In genomic region chr11:33942954-33943353, GRCh38 we compare ENCODE assay signal across 8 cellular contexts. TPM values are rescaled to one million over a fixed set of nuclear protein-coding genes. Genes with fewer than 3 reads are reported as not detected.
DNase-seq lines count a peak whose midpoint lies in the region; ATAC-seq and TF ChIP-seq lines count a peak whose summit lies in the region.

No MANE protein-coding gene starts in this region.

- ATAC-seq in HG02571 (IDR thresholded peaks at IDR 0.05; ENCODE audit: unreplicated experiment) (peak; percentile 57), natural killer cell (no peak), GM18520 (IDR thresholded peaks at IDR 0.05; ENCODE audit: unreplicated experiment) (no peak)
- no peak for ATAC-seq in activated naive CD8-positive, alpha-beta T cell treated with anti-CD3 and anti-CD28 coated beads, Interleukin-2, amount 50 U/mL, for 24 hours

- no peak overlapping the region for H3K27ac Mint-ChIP-seq in natural killer cell
- no peak overlapping the region for H3K27ac Mint-ChIP-seq in activated naive CD8-positive, alpha-beta T cell treated with anti-CD3 and anti-CD28 coated beads, Interleukin-2, amount 50 U/mL, for 24 hours

- intact Hi-C loops in natural killer cell (cut with micrococcal nuclease): no loop called here

- TF ChIP-seq CTCF in GM10248 (IDR thresholded peaks at IDR 0.05; ENCODE audit: control extremely low read depth, extremely low read depth, low read depth, missing control alignments) (no peak), natural killer cell (IDR thresholded peaks at IDR 0.05) (no peak)

- H3K4me1 Mint-ChIP-seq in natural killer cell: no peaks in the 10 kb centered on the region
- peaks cover 8% of the 10 kb centered on the region for H3K4me1 Mint-ChIP-seq in activated naive CD8-positive, alpha-beta T cell treated with anti-CD3 and anti-CD28 coated beads, Interleukin-2, amount 50 U/mL, for 24 hours

- no peaks in the 10 kb centered on the region for H3K36me3 Mint-ChIP-seq in natural killer cell
- H3K36me3 Mint-ChIP-seq in activated naive CD8-positive, alpha-beta T cell treated with anti-CD3 and anti-CD28 coated beads, Interleukin-2, amount 50 U/mL, for 24 hours (ENCODE audit: low read depth): no peaks in the 10 kb centered on the region

- no peak overlapping the region for H3K4me3 Mint-ChIP-seq in natural killer cell
- H3K4me3 Mint-ChIP-seq in activated naive CD8-positive, alpha-beta T cell treated with anti-CD3 and anti-CD28 coated beads, Interleukin-2, amount 50 U/mL, for 24 hours: no peak overlapping the region

- H3K27me3 Mint-ChIP-seq in natural killer cell (ENCODE audit: low read depth in 2 of 2): peaks cover 3 to 10% of the 10 kb centered on the region in 2 donors
- H3K27me3 Mint-ChIP-seq in activated naive CD8-positive, alpha-beta T cell treated with anti-CD3 and anti-CD28 coated beads, Interleukin-2, amount 50 U/mL, for 24 hours: peaks cover 4% of the 10 kb centered on the region

- CTCF ChIA-PET in GM10248 (lab: Yijun Ruan, JAX): interaction anchor here (0.8 to 1.9 kb wide), 6 partner anchors 19 to 85 kb away, joined by 3 to 8 read pairs (median 6); no protein-coding TSS in a partner anchor

- DNase-seq in GM10248 (ENCODE audit: extremely low spot score) (peak; percentile 75), amniotic epithelial cell (ENCODE audit: low read depth) (peak; percentile 55), myocyte (ENCODE audit: low read depth) (peak; percentile 75), natural killer cell (no peak), NCI-H1092 (lab: John Stamatoyannopoulos, UW) (no peak)
- no peak for DNase-seq in activated naive CD8-positive, alpha-beta T cell treated with anti-CD3 and anti-CD28 coated beads, Interleukin-2, amount 50 U/mL, for 24 hours

- H3K9me3 Mint-ChIP-seq in natural killer cell: no peaks in the 10 kb centered on the region
- no peaks in the 10 kb centered on the region for H3K9me3 Mint-ChIP-seq in activated naive CD8-positive, alpha-beta T cell treated with anti-CD3 and anti-CD28 coated beads, Interleukin-2, amount 50 U/mL, for 24 hours

- POLR2A ChIA-PET in GM10248 (lab: Yijun Ruan, JAX): no interaction called here

RNA-seq across cellular contexts. Expression of gene LMO2, which starts 51.1 kb away (rescaled TPM):
- total RNA-seq in myocyte (8.5 and 10.6 TPM in 2 replicates), natural killer cell (1 to 10 TPM; 2.8 to 9.6 (median 5.6) TPM)
- polyA plus RNA-seq in myocyte (2012): 1.3 TPM

Comparison
In these comparisons a context has a peak if more than half of its experiments do, and no peak if none do; other contexts are left out.
1. DNase-seq: peak in GM10248 (single experiment), amniotic epithelial cell (single experiment) and myocyte (single experiment); none in natural killer cell (single experiment), NCI-H1092 (single experiment) and activated naive CD8-positive, alpha-beta T cell treated with anti-CD3 and anti-CD28 coated beads, Interleukin-2, amount 50 U/mL, for 24 hours (single experiment).